In the genomic region with DNA sequence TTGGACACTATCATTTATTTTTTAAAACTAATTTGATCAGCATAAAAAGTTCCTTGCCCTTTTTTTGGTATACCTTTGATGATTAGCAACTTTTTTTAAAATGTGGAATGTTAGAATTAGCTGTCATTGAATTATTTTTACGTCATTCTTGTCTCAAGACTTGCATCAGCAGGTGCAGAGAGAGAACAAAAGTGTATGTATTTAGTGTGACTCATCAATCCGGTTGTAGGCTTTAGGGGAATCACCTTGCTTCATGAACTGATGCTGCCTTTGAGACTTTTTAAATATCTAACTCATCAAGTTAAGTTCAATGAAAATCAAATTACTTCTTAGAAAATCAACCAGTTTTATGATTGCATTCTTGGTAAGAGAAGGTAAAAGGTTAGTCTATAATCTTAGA, we compare ENCODE assay signal across 21 cellular contexts.
DNase-seq lines count a peak whose midpoint lies in the region; ATAC-seq, FAIRE-seq and TF ChIP-seq lines count a peak whose summit lies in the region.
"Had no signal": no experiment of that assay in that cellular context is flagged by ENCODE, and none has a peak within 500 bp of the region (broad histone marks: within the 10 kb centered on the region; RNA-seq: fewer than 3 reads in every experiment).

No MANE protein-coding gene starts in this region.

- H3K4me3 Mint-ChIP-seq in activated CD4-positive, alpha-beta T cell treated with anti-CD3 and anti-CD28 coated beads for 36 hours, result no peak overlapping the region
- H3K4me3 Mint-ChIP-seq: dendritic cell treated with granulocyte-macrophage colony-stimulating factor and Interleukin-4, amounts not matched to agents 40 ng/mL and 50 ng/mL, for 4 days; T-helper 17 cell had no signal

- H3K4me1 ChIP-seq in small intestine (ENCODE audit: control insufficient read depth in 2 of 2, insufficient read depth in 1 of 2, low read depth in 1 of 2, low read length in 1 of 2) (no peaks in the 10 kb centered on the region), psoas muscle (no peaks in the 10 kb centered on the region)

- no peak overlapping the region for H3K27ac Mint-ChIP-seq in activated CD4-positive, alpha-beta T cell treated with anti-CD3 and anti-CD28 coated beads for 36 hours
- H3K27ac Mint-ChIP-seq: dendritic cell treated with granulocyte-macrophage colony-stimulating factor and Interleukin-4, amounts not matched to agents 40 ng/mL and 50 ng/mL, for 4 days; T-helper 17 cell had no signal

- FAIRE-seq in bronchial epithelial cell (lab: Jason Lieb, UNC) (no peak), small intestine (lab: Jason Lieb, UNC) (peak; percentile 64)
- FAIRE-seq: A204.1, keratinocyte had no signal

- POLR2A ChIA-PET in activated CD4-positive, alpha-beta T cell treated with anti-CD3 and anti-CD28 coated beads for 36 hours (lab: Charles Lee), result no interaction called here

- WGBS in small intestine, 3 donors, result 14 to 53% (median 18%) methylated on average over 2 of the region's 2 CpGs
- WGBS in psoas muscle, 3 donors, result 49 to 71% (median 49%) methylated on average over 2 of the region's 2 CpGs

- CTCF ChIA-PET in activated CD4-positive, alpha-beta T cell treated with anti-CD3 and anti-CD28 coated beads for 36 hours (lab: Charles Lee), result no interaction called here

- ATAC-seq in activated CD4-positive, alpha-beta T cell treated with anti-CD3 and anti-CD28 coated beads for 36 hours, result peak; percentile 69
- no peak for ATAC-seq in psoas muscle
- ATAC-seq in GM21423 (IDR thresholded peaks at IDR 0.05; ENCODE audit: unreplicated experiment), result no peak
- ATAC-seq: T-helper 17 cell had no signal

- H3K4me3 ChIP-seq in bronchial epithelial cell (ENCODE audit: low read depth, low read length) (no peak overlapping the region), small intestine (ENCODE audit: low read depth in 1 of 2, low read length in 2 of 2) (no peak overlapping the region), psoas muscle (no peak overlapping the region)

- H3K27me3 Mint-ChIP-seq in activated CD4-positive, alpha-beta T cell treated with anti-CD3 and anti-CD28 coated beads for 36 hours, result no peaks in the 10 kb centered on the region
- H3K27me3 Mint-ChIP-seq: dendritic cell treated with granulocyte-macrophage colony-stimulating factor and Interleukin-4, amounts not matched to agents 40 ng/mL and 50 ng/mL, for 4 days; T-helper 17 cell had no signal

- DNase-seq in activated CD4-positive, alpha-beta T cell treated with anti-CD3 and anti-CD28 coated beads for 36 hours, result no peak
- no peak for DNase-seq in activated CD4-positive, alpha-beta T cell treated with anti-CD3 and anti-CD28 coated beads for 1 hour
- DNase-seq in NCI-H69 (lab: John Stamatoyannopoulos, UW) (peak; percentile 10), bronchial epithelial cell (ENCODE audit: low read depth) (peak; percentile 79), small intestine (peak; percentile 25), psoas muscle (no peak), NOMO-1 treated with dmso at 0.1 percent for 144 hours (lab: John Stamatoyannopoulos, UW; ENCODE audit: unreplicated experiment) (no peak)
- DNase-seq: activated CD4-positive, alpha-beta T cell treated with anti-CD3 and anti-CD28 coated beads, Interleukin-2, amount 50 U/mL, for 48 hours; activated naive CD4-positive, alpha-beta T cell; activated T-cell treated with anti-CD3 and anti-CD28 coated beads for 4 hours; foreskin melanocyte; NCI-H1105; NCI-H524; retina; SIG-M5; stimulated activated CD4-positive, alpha-beta T cell treated with anti-CD3 and anti-CD28 coated beads, Interleukin-12 subunit alpha, Interleukin-12 subunit beta, amount 100 ng/mL, for 4 hours; T-helper 17 cell had no signal

- intact Hi-C loops in activated CD4-positive, alpha-beta T cell treated with anti-CD3 and anti-CD28 coated beads for 36 hours (cut with DNase I, micrococcal nuclease), result no loop called here
- intact Hi-C loops in psoas muscle (cut with DNase I), result no loop called here

- H3K27me3 ChIP-seq in bronchial epithelial cell (ENCODE audit: control insufficient read depth, insufficient read depth, low read length) (no peaks in the 10 kb centered on the region), small intestine (ENCODE audit: control insufficient read depth in 2 of 2, insufficient read depth in 2 of 2, low read length in 2 of 2) (no peaks in the 10 kb centered on the region), psoas muscle (ENCODE audit: insufficient read depth in 3 of 3, low read length in 2 of 3) (no peaks in the 10 kb centered on the region)

- TF ChIP-seq CTCF in bronchial epithelial cell (IDR thresholded peaks at IDR 0.05; ENCODE audit: insufficient read depth, low read length, severe bottlenecking) (no peak), psoas muscle (IDR thresholded peaks at IDR 0.05) (no peak)

- no peaks in the 10 kb centered on the region for H3K9me3 Mint-ChIP-seq in activated CD4-positive, alpha-beta T cell treated with anti-CD3 and anti-CD28 coated beads for 36 hours (ENCODE audit: low read depth)
- H3K9me3 Mint-ChIP-seq: dendritic cell treated with granulocyte-macrophage colony-stimulating factor and Interleukin-4, amounts not matched to agents 40 ng/mL and 50 ng/mL, for 4 days had no signal

- H3K36me3 ChIP-seq in bronchial epithelial cell (ENCODE audit: control insufficient read depth, insufficient read depth, low read length) (no peaks in the 10 kb centered on the region), small intestine (ENCODE audit: control insufficient read depth in 2 of 2, insufficient read depth in 2 of 2, low read length in 2 of 2) (no peaks in the 10 kb centered on the region), psoas muscle (ENCODE audit: insufficient read depth in 1 of 2, low read depth in 1 of 2) (no peaks in the 10 kb centered on the region)

- no peak overlapping the region for H3K27ac ChIP-seq in small intestine (ENCODE audit: low read depth in 1 of 2, low read length in 1 of 2)
- no peak overlapping the region for H3K27ac ChIP-seq in psoas muscle

- H3K36me3 Mint-ChIP-seq in activated CD4-positive, alpha-beta T cell treated with anti-CD3 and anti-CD28 coated beads for 36 hours (ENCODE audit: low read depth), result peaks cover 42% of the 10 kb centered on the region

- H3K9me3 ChIP-seq in small intestine (ENCODE audit: control insufficient read depth, low read depth), result no peaks in the 10 kb centered on the region
- no peaks in the 10 kb centered on the region for H3K9me3 ChIP-seq in psoas muscle

- H3K4me1 Mint-ChIP-seq in activated CD4-positive, alpha-beta T cell treated with anti-CD3 and anti-CD28 coated beads for 36 hours, result peaks cover 4% of the 10 kb centered on the region
- H3K4me1 Mint-ChIP-seq: T-helper 17 cell had no signal

Comparison
In these comparisons a context has a peak if more than half of its experiments do, and no peak if none do; other contexts are left out.
1. DNase-seq: peak in NCI-H69 (single experiment), bronchial epithelial cell (single experiment) and small intestine (single experiment); none in activated CD4-positive, alpha-beta T cell treated with anti-CD3 and anti-CD28 coated beads for 36 hours (single experiment), activated CD4-positive, alpha-beta T cell treated with anti-CD3 and anti-CD28 coated beads for 1 hour (single experiment), psoas muscle (0 of 2) and NOMO-1 treated with dmso at 0.1 percent for 144 hours (single experiment).